Comparison of ENCODE assay signal across 20 cellular contexts in the genomic region with DNA sequence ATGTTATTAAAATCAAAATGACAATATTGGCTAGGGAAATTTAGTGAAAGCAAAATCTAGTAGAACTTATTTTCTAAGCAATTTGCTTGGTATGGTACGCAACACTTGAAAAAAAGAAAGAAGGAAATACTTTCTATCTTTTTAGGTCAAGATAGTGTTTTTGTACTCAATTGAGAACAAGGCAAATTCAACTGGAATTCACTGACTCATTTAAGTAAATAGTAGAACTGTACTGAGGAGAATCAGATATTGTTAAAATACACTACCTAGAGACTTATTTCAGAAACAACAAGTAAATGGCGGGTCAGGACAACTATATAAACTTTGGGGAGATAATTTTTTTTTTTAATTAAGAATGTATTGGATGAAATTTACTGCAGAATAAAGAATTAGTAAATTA. TPM values are rescaled to one million over a fixed set of nuclear protein-coding genes. Genes with fewer than 3 reads are reported as not detected.
A peak's percentile ranks its signal among the peaks of the same experiment; 100 is the strongest.
DNase-seq lines count a peak whose midpoint lies in the region; ATAC-seq, FAIRE-seq and TF ChIP-seq lines count a peak whose summit lies in the region.
"Had no signal": no experiment of that assay in that cellular context is flagged by ENCODE, and none has a peak within 500 bp of the region (broad histone marks: within the 10 kb centered on the region; RNA-seq: fewer than 3 reads in every experiment).

No MANE protein-coding gene starts in this region.

- 86% methylated on average over 2 of the region's 2 CpGs for WGBS in HepG2 (ENCODE audit: low lambda C conversion rate)
- WGBS in right lobe of liver (ENCODE audit: insufficient coverage, low coverage, low lambda C conversion rate, missing lambda C conversion rate): 86% methylated on average over 2 of the region's 2 CpGs
- 100% methylated on average over 1 of the region's 2 CpGs for WGBS in mesenchymal stem cell

- H4K91ac ChIP-seq in mesenchymal stem cell (ENCODE audit: low read length): no peak overlapping the region

- H3K79me1 ChIP-seq in mesenchymal stem cell (replicated peaks; ENCODE audit: low read length, poor library complexity, severe bottlenecking): peaks cover 15% of the 10 kb centered on the region

- TF ChIP-seq POLR2A in HepG2 (IDR thresholded peaks at IDR 0.05; ENCODE audit: insufficient read depth in 1 of 2, low read depth in 2 of 2, low read length in 2 of 2) (no peak), right lobe of liver (IDR thresholded peaks at IDR 0.05) (no peak)

- no peak for FAIRE-seq in HepG2 (lab: Jason Lieb, UNC)
- FAIRE-seq: GM12891 had no signal

- peak in 1 of 2 experiments; percentile 40; a peak in 1 of 4 replicates for TF ChIP-seq EP300 in HepG2 (IDR thresholded peaks at IDR 0.05; ENCODE audit: low read depth in 2 of 2, low read length in 2 of 2)
- TF ChIP-seq EP300 in HepG2 (CRISPR knock-in tag; IDR thresholded peaks at IDR 0.05; ENCODE audit: borderline replicate concordance): no peak

- H3K79me2 ChIP-seq in HepG2 (ENCODE audit: insufficient read depth, low read length) (peaks cover 8% of the 10 kb centered on the region), osteoblast (ENCODE audit: insufficient read depth, low read length) (no peaks in the 10 kb centered on the region)

- peak; percentile 75 for ATAC-seq in HepG2
- no peak for ATAC-seq in right lobe of liver
- ATAC-seq in activated naive CD4-positive, alpha-beta T cell treated with anti-CD3 and anti-CD28 coated beads, Interleukin-2, amount 50 U/mL, for 72 hours: no peak
- ATAC-seq: HCT116 had no signal

- no peak overlapping the region for H3K18ac ChIP-seq in mesenchymal stem cell (ENCODE audit: low read depth in 1 of 2, low read length in 2 of 2)

- no peak overlapping the region for H3K14ac ChIP-seq in mesenchymal stem cell (ENCODE audit: low read length in 2 of 2)

- no peak overlapping the region for H3K27ac Mint-ChIP-seq in activated naive CD4-positive, alpha-beta T cell treated with anti-CD3 and anti-CD28 coated beads, Interleukin-2, amount 50 U/mL, for 72 hours
- H3K27ac Mint-ChIP-seq: CD14-positive monocyte; CD4-positive, alpha-beta memory T cell; HFFc6; IgD-negative memory B cell had no signal

- no peak overlapping the region for H3K4ac ChIP-seq in mesenchymal stem cell (ENCODE audit: low read depth in 1 of 2, low read length in 2 of 2)

- no peak overlapping the region for H2AFZ ChIP-seq in HepG2 (ENCODE audit: low read length)
- H2AFZ ChIP-seq in osteoblast (ENCODE audit: low read length): no peak overlapping the region
- no peak overlapping the region for H2AFZ ChIP-seq in mesenchymal stem cell (ENCODE audit: low read depth, low read length)

- H4K20me1 ChIP-seq in HepG2 (ENCODE audit: insufficient read depth, low read length): no peaks in the 10 kb centered on the region
- peaks cover 2% of the 10 kb centered on the region for H4K20me1 ChIP-seq in osteoblast (ENCODE audit: insufficient read depth, low read length)
- H4K20me1 ChIP-seq: BLaER1 had no signal

- H3K4me3 ChIP-seq in HepG2 (replicated peaks in 1 of 3; ENCODE audit: insufficient read depth in 1 of 3, low read depth in 2 of 3, low read length in 3 of 3): no peak overlapping the region
- H3K4me3 ChIP-seq in right lobe of liver: no peak overlapping the region
- H3K4me3 ChIP-seq in astrocyte of the spinal cord (ENCODE audit: low read depth, low read length): no peak overlapping the region
- no peak overlapping the region for H3K4me3 ChIP-seq in osteoblast (ENCODE audit: insufficient read depth, low read length)
- no peak overlapping the region for H3K4me3 ChIP-seq in mesenchymal stem cell (ENCODE audit: insufficient read depth in 1 of 2, low read depth in 1 of 2, low read length in 2 of 2)
- H3K4me3 ChIP-seq: BLaER1 had no signal

- H2BK15ac ChIP-seq in mesenchymal stem cell (ENCODE audit: low read depth, poor library complexity, severe bottlenecking): no peak overlapping the region

- H3K36me3 ChIP-seq in HepG2 (replicated peaks in 1 of 2; ENCODE audit: control insufficient read depth in 1 of 2, insufficient read depth in 2 of 2, low read length in 2 of 2) (no peaks in the 10 kb centered on the region; a peak in 1 of 5 replicates), right lobe of liver (no peaks in the 10 kb centered on the region), osteoblast (ENCODE audit: insufficient read depth, low read length) (no peaks in the 10 kb centered on the region), mesenchymal stem cell (ENCODE audit: control insufficient read depth in 1 of 2, insufficient read depth in 2 of 2, low read depth in 1 of 2, low read length in 2 of 2) (no peaks in the 10 kb centered on the region)

- H4K8ac ChIP-seq in mesenchymal stem cell (ENCODE audit: low read length): no peak overlapping the region

- in situ Hi-C loops in HepG2 (cut with HindIII; ENCODE audit: extremely low pct_ligation_motif_present, low pct_unique_long_range_greater_than_20kb): no loop called here
- in situ Hi-C loops in astrocyte of the spinal cord (cut with HindIII; ENCODE audit: low sequenced_read_pairs): no loop called here

- no peak overlapping the region for H2BK5ac ChIP-seq in mesenchymal stem cell (ENCODE audit: low read depth, low read length, poor library complexity, severe bottlenecking)

- H3K23ac ChIP-seq in mesenchymal stem cell (ENCODE audit: low read length in 2 of 2): no peak overlapping the region

- peaks cover 24% of the 10 kb centered on the region; the same call in 1 of the 2 replicates for H3K9me3 ChIP-seq in HepG2 (ENCODE audit: low read length)
- H3K9me3 ChIP-seq in right lobe of liver: no peaks in the 10 kb centered on the region
- no peaks in the 10 kb centered on the region for H3K9me3 ChIP-seq in osteoblast (ENCODE audit: low read depth, low read length)
- H3K9me3 ChIP-seq in mesenchymal stem cell (ENCODE audit: control insufficient read depth, low read length): peaks cover 6% of the 10 kb centered on the region

- TF ChIP-seq RAD21 in HepG2 (CRISPR knock-in tag; IDR thresholded peaks at IDR 0.05): no peak

- H3K9ac ChIP-seq in HepG2 (ENCODE audit: insufficient read depth, low read depth, low read length) (no peak overlapping the region), mesenchymal stem cell (ENCODE audit: low read length) (no peak overlapping the region)
- H3K9ac ChIP-seq: BLaER1 had no signal

- no peak overlapping the region for H2BK12ac ChIP-seq in mesenchymal stem cell (ENCODE audit: low read length in 2 of 2)

- H3K27ac ChIP-seq in HepG2 (ENCODE audit: extremely low read length, insufficient read depth, low read length): no peak overlapping the region
- no peak overlapping the region for H3K27ac ChIP-seq in right lobe of liver
- no peak overlapping the region for H3K27ac ChIP-seq in osteoblast (ENCODE audit: low read depth, low read length)
- H3K27ac ChIP-seq in RWPE1: no peak overlapping the region
- H3K27ac ChIP-seq in mesenchymal stem cell (ENCODE audit: low read length, poor library complexity, severe bottlenecking): no peak overlapping the region
- H3K27ac ChIP-seq: BLaER1, HL-60 had no signal

- POLR2A ChIA-PET in HepG2 (lab: Yijun Ruan, JAX): interaction anchor here (2.4 kb wide), 1 partner anchor 19 kb away, joined by 6 read pairs; the partner anchor contains the start of genes R3HDM1 and ZRANB3
- POLR2A ChIA-PET in RWPE1 (lab: Yijun Ruan, JAX; ENCODE audit: low non-redundant PET): no interaction called here

- no TSS peak for BruUV-seq in HepG2 (replicated peaks; lab: Mats Ljungman, UMichigan)

- H3K4me2 ChIP-seq in HepG2 (ENCODE audit: low read depth, low read length): no peak overlapping the region
- H3K4me2 ChIP-seq in osteoblast (ENCODE audit: insufficient read depth, low read length): no peak overlapping the region
- H3K4me2 ChIP-seq in mesenchymal stem cell (ENCODE audit: low read length, poor library complexity, severe bottlenecking): no peak overlapping the region
- H3K4me2 ChIP-seq: BLaER1 had no signal

- H3K9me3 Mint-ChIP-seq in activated naive CD4-positive, alpha-beta T cell treated with anti-CD3 and anti-CD28 coated beads, Interleukin-2, amount 50 U/mL, for 72 hours: peaks cover 3 to 7% of the 10 kb centered on the region in 2 donors
- H3K9me3 Mint-ChIP-seq: HFFc6 had no signal

- H3K27me3 ChIP-seq in HepG2 (ENCODE audit: control insufficient read depth in 1 of 2, insufficient read depth in 2 of 2, low read length in 2 of 2) (no peaks in the 10 kb centered on the region), right lobe of liver (no peaks in the 10 kb centered on the region), osteoblast (ENCODE audit: insufficient read depth, low read length) (no peaks in the 10 kb centered on the region), mesenchymal stem cell (ENCODE audit: control insufficient read depth in 1 of 2, insufficient read depth in 1 of 2, low read length in 2 of 2) (no peaks in the 10 kb centered on the region)
- H3K27me3 ChIP-seq: BLaER1 had no signal

- intact Hi-C loops in HepG2 (cut with micrococcal nuclease; ENCODE audit: unreplicated experiment) (no loop called here), right lobe of liver (cut with DNase I) (no loop called here)

- TF ChIP-seq CTCF in HepG2 (CRISPR knock-in tag; IDR thresholded peaks at IDR 0.05) (no peak), right lobe of liver (IDR thresholded peaks at IDR 0.05) (no peak), astrocyte of the spinal cord (IDR thresholded peaks at IDR 0.05; ENCODE audit: low read depth, low read length) (no peak), osteoblast (IDR thresholded peaks at IDR 0.05; ENCODE audit: extremely low read depth, low read depth, low read length) (no peak), RWPE1 (conservative IDR thresholded peaks at IDR 0.05; ENCODE audit: low read depth) (no peak)

- DNase-seq in HepG2 (ENCODE audit: low spot score) (peak; percentile 66), right lobe of liver (no peak), astrocyte of the spinal cord (ENCODE audit: low read depth, low spot score) (peak; percentile 48), osteoblast (ENCODE audit: insufficient read length, low spot score, missing footprints) (peak; percentile 31), RWPE1 (ENCODE audit: low spot score) (no peak), mesenchymal stem cell (no peak)
- DNase-seq in activated naive CD4-positive, alpha-beta T cell treated with anti-CD3 and anti-CD28 coated beads, Interleukin-2, amount 50 U/mL, for 72 hours (ENCODE audit: low spot score in 2 of 2): no peak
- DNase-seq: 8988T; CD4-positive, alpha-beta memory T cell; DMS153; DND-41; GOT3; H7; HFFc6 had no signal

- CTCF ChIA-PET in HepG2 (lab: Yijun Ruan, JAX; ENCODE audit: low intra/inter-chr PET ratio, low total read pairs): no interaction called here
- CTCF ChIA-PET in RWPE1 (lab: Yijun Ruan, JAX): no interaction called here

- H3K36me3 Mint-ChIP-seq in activated naive CD4-positive, alpha-beta T cell treated with anti-CD3 and anti-CD28 coated beads, Interleukin-2, amount 50 U/mL, for 72 hours: peaks cover 13 to 30% of the 10 kb centered on the region in 2 donors

- H2BK120ac ChIP-seq in mesenchymal stem cell (ENCODE audit: low read depth, low read length): no peak overlapping the region

- no peak overlapping the region for H2AK5ac ChIP-seq in mesenchymal stem cell (ENCODE audit: low read length, severe bottlenecking)

- peaks cover 23% of the 10 kb centered on the region for H3K4me1 ChIP-seq in HepG2 (ENCODE audit: insufficient read depth, low read length)
- H3K4me1 ChIP-seq in right lobe of liver: no peaks in the 10 kb centered on the region
- H3K4me1 ChIP-seq in osteoblast (ENCODE audit: insufficient read depth, low read length): peaks cover 4% of the 10 kb centered on the region
- H3K4me1 ChIP-seq in mesenchymal stem cell (ENCODE audit: control insufficient read depth, insufficient read depth, low read depth, low read length): no peaks in the 10 kb centered on the region
- H3K4me1 ChIP-seq: BLaER1 had no signal

RNA-seq across cellular contexts. Expression of gene ZRANB3, which starts 18.9 kb away (rescaled TPM):
- total RNA-seq in HepG2 (2016; rRNA removed; fragmentation: Illumina TruSeq; extraction: Trizol): 25.2 and 33.5 TPM in 2 replicates
- total RNA-seq in HepG2 (2016; cell fraction: cytosol; rRNA removed; fragmentation: Illumina TruSeq; extraction: Trizol; ENCODE audit: low read depth): 11.9 and 14.3 TPM in 2 replicates
- 22.7 and 34.0 TPM in 2 replicates for total RNA-seq in HepG2 (2016; cell fraction: insoluble cytoplasmic fraction; rRNA removed; fragmentation: Illumina TruSeq; extraction: Trizol)
- 12.9 and 16.9 TPM in 2 replicates for total RNA-seq in HepG2 (2016; cell fraction: membrane; rRNA removed; fragmentation: Illumina TruSeq; extraction: Trizol)
- total RNA-seq in HepG2 (2016; cell fraction: nucleus; rRNA removed; fragmentation: Illumina TruSeq; extraction: Trizol): 38.1 and 39.6 TPM in 2 replicates
- 4.8 and 5.8 TPM in 2 replicates for polyA plus RNA-seq in HepG2 (2011; rRNA removed)
- 3.2 and 4.2 TPM in 2 replicates for polyA plus RNA-seq in HepG2 (2011; cell fraction: cytosol; rRNA removed)
- 3.5 TPM in 2 replicates for polyA plus RNA-seq in HepG2 (2011; cell fraction: nucleus; rRNA removed)
- polyA plus RNA-seq in HepG2 (2012): 5.6 and 8.0 TPM in 2 replicates
- 2.7 and 2.8 TPM in 2 replicates for polyA plus RNA-seq in HepG2 (2016; cell fraction: cytosol; fragmentation: Illumina TruSeq; extraction: Trizol; ENCODE audit: low read depth)
- 15.1 and 15.2 TPM in 2 replicates for polyA plus RNA-seq in HepG2 (2016; cell fraction: insoluble cytoplasmic fraction; fragmentation: Illumina TruSeq; extraction: Trizol; ENCODE audit: low read depth)
- polyA plus RNA-seq in HepG2 (2016; cell fraction: membrane; fragmentation: Illumina TruSeq; extraction: Trizol; ENCODE audit: low read depth): 4.1 and 5.0 TPM in 2 replicates
- 10.7 and 11.3 TPM in 2 replicates for polyA plus RNA-seq in HepG2 (2016; cell fraction: nucleus; fragmentation: Illumina TruSeq; extraction: Trizol; ENCODE audit: insufficient read depth, low read depth)
- polyA minus RNA-seq in HepG2 (2011; rRNA and poly(A)+ RNA removed; ENCODE audit: low replicate concordance): 3.3 and 6.3 TPM in 2 replicates
- 12.1 and 13.3 TPM in 2 replicates for polyA minus RNA-seq in HepG2 (2011; cell fraction: cytosol; rRNA and poly(A)+ RNA removed)
- polyA minus RNA-seq in HepG2 (2011; cell fraction: nucleus; rRNA and poly(A)+ RNA removed): 35.9 and 36.2 TPM in 2 replicates
- total RNA-seq in right lobe of liver: 1 to 10 TPM; 3.3 to 5.6 (median 4.0) TPM
- total RNA-seq in osteoblast: 9.0 and 10.9 TPM in 2 replicates
- 10 to 100 TPM; 13.3 to 37.9 TPM for total RNA-seq in activated naive CD4-positive, alpha-beta T cell treated with anti-CD3 and anti-CD28 coated beads, Interleukin-2, amount 50 U/mL, for 72 hours
- 2.6 TPM for polyA plus RNA-seq in mesenchymal stem cell (2013, experiment 1 of 2)
- 3.0 TPM for polyA plus RNA-seq in mesenchymal stem cell (2013, experiment 2 of 2)

RNA-seq across cellular contexts. Expression of gene R3HDM1, which starts 19.2 kb away (rescaled TPM):
- total RNA-seq in HepG2 (2016; rRNA removed; fragmentation: Illumina TruSeq; extraction: Trizol) (15.7 and 20.3 TPM in 2 replicates), right lobe of liver (10 to 100 TPM in 4 of 6 experiments, 1 to 10 TPM in 2; 8.0 to 17.8 (median 12.2) TPM), osteoblast (12.3 and 13.3 TPM in 2 replicates)
- total RNA-seq in HepG2 (2016; cell fraction: cytosol; rRNA removed; fragmentation: Illumina TruSeq; extraction: Trizol; ENCODE audit: low read depth): 62.3 and 68.9 TPM in 2 replicates
- 13.2 and 17.6 TPM in 2 replicates for total RNA-seq in HepG2 (2016; cell fraction: insoluble cytoplasmic fraction; rRNA removed; fragmentation: Illumina TruSeq; extraction: Trizol)
- total RNA-seq in HepG2 (2016; cell fraction: membrane; rRNA removed; fragmentation: Illumina TruSeq; extraction: Trizol): 29.2 and 29.7 TPM in 2 replicates
- 23.8 and 26.9 TPM in 2 replicates for total RNA-seq in HepG2 (2016; cell fraction: nucleus; rRNA removed; fragmentation: Illumina TruSeq; extraction: Trizol)
- polyA plus RNA-seq in HepG2 (2011; rRNA removed): 47.8 and 54.3 TPM in 2 replicates
- 48.2 and 49.9 TPM in 2 replicates for polyA plus RNA-seq in HepG2 (2011; cell fraction: cytosol; rRNA removed)
- 30.6 and 32.2 TPM in 2 replicates for polyA plus RNA-seq in HepG2 (2011; cell fraction: nucleus; rRNA removed)
- polyA plus RNA-seq in HepG2 (2012): 27.5 and 28.8 TPM in 2 replicates
- polyA plus RNA-seq in HepG2 (2016; cell fraction: cytosol; fragmentation: Illumina TruSeq; extraction: Trizol; ENCODE audit: low read depth): 9.2 and 10.9 TPM in 2 replicates
- 49.0 and 58.2 TPM in 2 replicates for polyA plus RNA-seq in HepG2 (2016; cell fraction: insoluble cytoplasmic fraction; fragmentation: Illumina TruSeq; extraction: Trizol; ENCODE audit: low read depth)
- 41.3 and 42.1 TPM in 2 replicates for polyA plus RNA-seq in HepG2 (2016; cell fraction: membrane; fragmentation: Illumina TruSeq; extraction: Trizol; ENCODE audit: low read depth)
- polyA plus RNA-seq in HepG2 (2016; cell fraction: nucleus; fragmentation: Illumina TruSeq; extraction: Trizol; ENCODE audit: insufficient read depth, low read depth): 44.9 and 46.2 TPM in 2 replicates
- polyA minus RNA-seq in HepG2 (2011; rRNA and poly(A)+ RNA removed; ENCODE audit: low replicate concordance): 47.7 and 55.2 TPM in 2 replicates
- polyA minus RNA-seq in HepG2 (2011; cell fraction: cytosol; rRNA and poly(A)+ RNA removed): 21.5 and 25.1 TPM in 2 replicates
- polyA minus RNA-seq in HepG2 (2011; cell fraction: nucleus; rRNA and poly(A)+ RNA removed): 59.4 and 65.8 TPM in 2 replicates
- total RNA-seq in activated naive CD4-positive, alpha-beta T cell treated with anti-CD3 and anti-CD28 coated beads, Interleukin-2, amount 50 U/mL, for 72 hours: 10 to 100 TPM; 59.6 to 65.1 TPM
- 46.4 TPM for polyA plus RNA-seq in mesenchymal stem cell (2013, experiment 1 of 2)
- 43.4 TPM for polyA plus RNA-seq in mesenchymal stem cell (2013, experiment 2 of 2)

Comparison
In these comparisons a context has a peak if more than half of its experiments do, and no peak if none do; other contexts are left out.
1. DNase-seq: peak in HepG2 (single experiment), astrocyte of the spinal cord (single experiment) and osteoblast (single experiment); none in right lobe of liver (0 of 3), RWPE1 (single experiment), activated naive CD4-positive, alpha-beta T cell treated with anti-CD3 and anti-CD28 coated beads, Interleukin-2, amount 50 U/mL, for 72 hours (0 of 2) and mesenchymal stem cell (single experiment).